ENCODE assay signal across 10 cellular contexts in the genomic region with DNA sequence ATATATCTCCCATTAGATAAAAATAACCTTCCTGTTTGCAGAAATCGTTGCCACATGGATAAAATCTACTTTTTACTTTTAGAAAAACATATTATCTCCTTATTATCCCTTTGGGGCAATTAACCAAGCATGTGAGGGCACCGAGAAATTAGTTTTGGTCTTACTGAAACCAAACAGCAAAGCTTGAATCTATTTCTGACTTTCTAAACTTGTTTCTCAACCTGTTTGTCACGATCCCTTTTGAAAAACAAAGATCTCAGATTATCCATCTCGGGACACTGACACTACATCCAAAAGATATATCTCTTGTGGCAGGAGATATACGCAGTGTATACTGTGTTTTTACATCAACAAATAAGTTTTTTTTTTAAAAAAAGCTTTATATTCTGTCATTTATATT. TPM values are rescaled to one million over a fixed set of nuclear protein-coding genes. Genes with fewer than 3 reads are reported as not detected.
DNase-seq lines count a peak whose midpoint lies in the region; ATAC-seq and TF ChIP-seq lines count a peak whose summit lies in the region.
"Had no signal": no experiment of that assay in that cellular context is flagged by ENCODE, and none has a peak within 500 bp of the region (broad histone marks: within the 10 kb centered on the region; RNA-seq: fewer than 3 reads in every experiment).

No MANE protein-coding gene starts in this region.

- H3K27me3 Mint-ChIP-seq in activated CD4-positive, alpha-beta T cell treated with anti-CD3 and anti-CD28 coated beads, Interleukin-2, amount 10 ng/mL, durations not matched to agents 7 days and 5 days, result no peaks in the 10 kb centered on the region
- H3K27me3 Mint-ChIP-seq in stimulated activated naive CD8-positive, alpha-beta T cell treated with anti-CD3 and anti-CD28 coated beads, Interleukin-15, amount 100 ng/mL, for 72 hours, result no peaks in the 10 kb centered on the region

- peaks cover 47% of the 10 kb centered on the region for H3K36me3 Mint-ChIP-seq in activated CD4-positive, alpha-beta T cell treated with anti-CD3 and anti-CD28 coated beads, Interleukin-2, amount 10 ng/mL, durations not matched to agents 7 days and 5 days (ENCODE audit: low read depth)

- DNase-seq in activated CD4-positive, alpha-beta T cell treated with anti-CD3 and anti-CD28 coated beads, Interleukin-2, amount 10 ng/mL, durations not matched to agents 7 days and 5 days, result no peak
- DNase-seq in activated CD4-positive, alpha-beta T cell treated with anti-CD3 and anti-CD28 coated beads, Interleukin-2, amount 50 U/mL, for 4 hours, result no peak
- DNase-seq in fibroblast of peridontal ligament (ENCODE audit: extremely low read depth) (peak; percentile 15), SHP77 (lab: John Stamatoyannopoulos, UW) (no peak), islet precursor cell (no peak), caudate nucleus (lab: John Stamatoyannopoulos, UW) (no peak)
- no peak for DNase-seq in stimulated activated naive CD8-positive, alpha-beta T cell treated with anti-CD3 and anti-CD28 coated beads, Interleukin-15, amount 100 ng/mL, for 72 hours
- DNase-seq: aorta had no signal

- CTCF ChIA-PET in activated CD4-positive, alpha-beta T cell treated with anti-CD3 and anti-CD28 coated beads, Interleukin-2, amount 10 ng/mL, durations not matched to agents 7 days and 5 days (lab: Charles Lee), result interaction anchor here (1.6 kb wide), 1 partner anchor 12 kb away, joined by 4 read pairs; no protein-coding TSS in a partner anchor

- H3K4me3 Mint-ChIP-seq in activated CD4-positive, alpha-beta T cell treated with anti-CD3 and anti-CD28 coated beads, Interleukin-2, amount 10 ng/mL, durations not matched to agents 7 days and 5 days, result peak overlapping the region; percentile 64
- H3K4me3 Mint-ChIP-seq in stimulated activated naive CD8-positive, alpha-beta T cell treated with anti-CD3 and anti-CD28 coated beads, Interleukin-15, amount 100 ng/mL, for 72 hours, result peak overlapping the region; percentile 68 to 100

- H3K4me1 Mint-ChIP-seq in activated CD4-positive, alpha-beta T cell treated with anti-CD3 and anti-CD28 coated beads, Interleukin-2, amount 10 ng/mL, durations not matched to agents 7 days and 5 days, result peaks cover 52% of the 10 kb centered on the region
- peaks cover 53% of the 10 kb centered on the region for H3K4me1 Mint-ChIP-seq in stimulated activated naive CD8-positive, alpha-beta T cell treated with anti-CD3 and anti-CD28 coated beads, Interleukin-15, amount 100 ng/mL, for 72 hours

- no peaks in the 10 kb centered on the region for H3K9me3 Mint-ChIP-seq in activated CD4-positive, alpha-beta T cell treated with anti-CD3 and anti-CD28 coated beads, Interleukin-2, amount 10 ng/mL, durations not matched to agents 7 days and 5 days
- no peaks in the 10 kb centered on the region for H3K9me3 Mint-ChIP-seq in stimulated activated naive CD8-positive, alpha-beta T cell treated with anti-CD3 and anti-CD28 coated beads, Interleukin-15, amount 100 ng/mL, for 72 hours

- ATAC-seq in stimulated activated naive CD8-positive, alpha-beta T cell treated with anti-CD3 and anti-CD28 coated beads, Interleukin-15, amount 100 ng/mL, for 72 hours, result no peak
- ATAC-seq: left lobe of liver had no signal

- POLR2A ChIA-PET in activated CD4-positive, alpha-beta T cell treated with anti-CD3 and anti-CD28 coated beads, Interleukin-2, amount 10 ng/mL, durations not matched to agents 7 days and 5 days (lab: Charles Lee), result no interaction called here

- H3K27ac ChIP-seq in VCaP (peak overlapping the region; percentile 94), caudate nucleus (ENCODE audit: low read depth, low read length) (no peak overlapping the region)

- peak overlapping the region; percentile 79 for H3K27ac Mint-ChIP-seq in activated CD4-positive, alpha-beta T cell treated with anti-CD3 and anti-CD28 coated beads, Interleukin-2, amount 10 ng/mL, durations not matched to agents 7 days and 5 days
- H3K27ac Mint-ChIP-seq in stimulated activated naive CD8-positive, alpha-beta T cell treated with anti-CD3 and anti-CD28 coated beads, Interleukin-15, amount 100 ng/mL, for 72 hours, result peak overlapping the region; percentile 19 to 34

- no peak for TF ChIP-seq CTCF in VCaP (conservative IDR thresholded peaks at IDR 0.05)

RNA-seq across cellular contexts. Expression of a gene that starts 2.3 kb away (rescaled TPM):
- 10 to 100 TPM; 37.2 to 38.2 TPM for total RNA-seq in activated CD4-positive, alpha-beta T cell treated with anti-CD3 and anti-CD28 coated beads, Interleukin-2, amount 10 ng/mL, durations not matched to agents 7 days and 5 days
